Comparison of ENCODE assay signal across 9 cellular contexts in genomic region chr5:165809914-165810313, GRCh38.
"Had no signal": no experiment of that assay in that cellular context is flagged by ENCODE, and none has a peak within 500 bp of the region (broad histone marks: within the 10 kb centered on the region; RNA-seq: fewer than 3 reads in every experiment).

No MANE protein-coding gene starts in this region.

- H3K36me3 ChIP-seq: HAP-1 had no signal

- H2AFZ ChIP-seq: GM23248, GM23338 had no signal

- ATAC-seq: GM23338, HCT116 had no signal

- H3K4me3 ChIP-seq: GM23248, GM23338, HAP-1 had no signal

- H3K9ac ChIP-seq: GM23248 had no signal

- H3K27ac ChIP-seq: GM23248 had no signal

- H3K4me2 ChIP-seq: GM23338 had no signal

- H3K9me3 ChIP-seq: HAP-1 had no signal

- DNase-seq: GM23248, GOT3, H7, H9, HCEC 1CT, HFFc6 had no signal
